1 cellular context compared by ENCODE assay signal in genomic region chr4:21596521-21596920, GRCh38.
TF ChIP-seq lines count a peak whose summit lies in the region.

No MANE protein-coding gene starts in this region.

TF ChIP-seq in GM23338, 12 proteins besides CTCF, POLR2A, EP300 and RAD21 (continued from another document):
- TF ChIP-seq ZNF462 (CRISPR knock-in tag; IDR thresholded peaks at IDR 0.05) = peak; percentile 65
